8 cellular contexts compared by ENCODE assay signal in the genomic region with DNA sequence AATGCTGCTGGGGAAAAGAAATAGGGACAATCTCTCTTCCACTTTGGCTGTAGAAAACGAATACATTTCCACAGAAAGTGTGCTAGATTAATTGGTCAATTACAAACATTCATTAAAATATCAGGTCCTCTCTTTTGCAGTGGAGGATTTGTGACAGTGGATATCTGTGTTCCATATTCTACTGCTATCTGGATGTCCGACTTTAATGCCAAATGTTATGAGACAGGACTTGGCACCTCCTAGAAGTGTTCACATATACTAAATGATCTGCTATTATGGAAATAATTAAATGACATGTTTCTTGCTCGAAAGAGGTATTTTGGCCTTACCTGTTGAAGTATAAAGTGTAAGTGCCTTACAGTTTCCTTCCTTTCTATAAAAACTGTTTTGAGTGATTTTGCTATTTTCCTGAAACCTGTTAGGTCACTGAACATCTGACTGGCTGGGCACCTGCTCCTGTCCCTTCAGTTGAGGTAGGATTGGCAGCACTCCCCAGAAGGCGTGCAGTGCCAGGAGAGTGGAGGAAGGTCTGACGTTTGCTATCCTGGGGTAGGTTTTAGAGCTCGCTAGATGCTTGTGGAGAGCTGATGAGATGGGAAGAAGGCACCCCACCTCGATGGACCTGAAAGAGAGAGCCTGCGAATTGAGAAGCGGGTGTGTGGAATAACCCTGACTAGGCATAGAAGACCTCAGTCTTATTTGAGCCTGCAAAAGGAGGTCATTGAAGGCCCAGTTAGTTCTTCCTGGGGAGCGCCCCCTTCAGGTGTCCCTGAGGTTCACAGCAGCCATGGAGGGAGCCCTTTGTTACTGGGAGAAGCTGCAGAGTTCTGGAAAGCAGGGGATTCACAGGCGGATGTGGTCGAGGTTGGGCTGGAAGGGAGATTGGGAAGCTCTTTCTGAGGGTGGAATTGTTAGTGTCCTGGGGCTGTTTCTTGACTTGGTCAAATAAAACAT.
DNase-seq lines count a peak whose midpoint lies in the region; ATAC-seq and TF ChIP-seq lines count a peak whose summit lies in the region.

No MANE protein-coding gene starts in this region.

- WGBS in mesodermal cell (ENCODE audit: insufficient coverage in 2 of 2), 2 experiments = 61 to 73% methylated on average over 9 of the region's 12 CpGs

- H2AFZ ChIP-seq in MM.1S (ENCODE audit: low read length) = peak overlapping the region; percentile 89

- no peaks in the 10 kb centered on the region for H3K27me3 ChIP-seq in MM.1S (replicated peaks; ENCODE audit: insufficient read depth, low read length)

- peaks cover 3% of the 10 kb centered on the region; the same call in 1 of the 2 replicates for H3K79me2 ChIP-seq in MM.1S (ENCODE audit: low read length)

- no peak overlapping the region for H3K27ac ChIP-seq in MM.1S (ENCODE audit: low read length)
- peak overlapping the region; percentile 99 for H3K27ac ChIP-seq in mesodermal cell (ENCODE audit: low read depth, low read length, severe bottlenecking)

- H3K4me2 ChIP-seq in MM.1S (ENCODE audit: low read depth, low read length) = peak overlapping the region; percentile 63

- H3K4me1 ChIP-seq in MM.1S (ENCODE audit: low read length) = no peaks in the 10 kb centered on the region
- peaks cover 10% of the 10 kb centered on the region for H3K4me1 ChIP-seq in mesodermal cell (ENCODE audit: control insufficient read depth, insufficient read depth, low read length, poor library complexity, severe bottlenecking)

- peak; percentile 13 for DNase-seq in EL
- no peak for DNase-seq in MM.1S
- DNase-seq in cerebellar cortex (ENCODE audit: low spot score) = peak; percentile 80

- peak; percentile 25; the same call in 1 of the 2 replicates for TF ChIP-seq CTCF in MM.1S (IDR thresholded peaks at IDR 0.05; ENCODE audit: low read length)

- peak overlapping the region; percentile 80 for H3K9ac ChIP-seq in MM.1S (ENCODE audit: low read length)

- H3K36me3 ChIP-seq in MM.1S (replicated peaks; ENCODE audit: insufficient read depth, low read length) (no peaks in the 10 kb centered on the region), mesodermal cell (ENCODE audit: control insufficient read depth, insufficient read depth, low read length) (peaks cover 41% of the 10 kb centered on the region)

- H3K4me3 ChIP-seq in MM.1S (ENCODE audit: low read length) = peak overlapping the region; percentile 76
- peak overlapping the region; percentile 80 for H3K4me3 ChIP-seq in mesodermal cell (ENCODE audit: extremely low read depth, insufficient read depth, low read length, poor library complexity, severe bottlenecking)

- no peak for ATAC-seq in HG03521 (IDR thresholded peaks at IDR 0.05; ENCODE audit: unreplicated experiment)
- no peak for ATAC-seq in HG03097 (IDR thresholded peaks at IDR 0.05; ENCODE audit: low FRiP score, unreplicated experiment)
- ATAC-seq in HG03457 (IDR thresholded peaks at IDR 0.05; ENCODE audit: unreplicated experiment) = no peak
- ATAC-seq in GM21529 (IDR thresholded peaks at IDR 0.05; ENCODE audit: unreplicated experiment) = no peak

- no peaks in the 10 kb centered on the region for H3F3A ChIP-seq in MM.1S (ENCODE audit: insufficient read depth, low read length)

- H3K9me3 ChIP-seq in MM.1S (replicated peaks; ENCODE audit: insufficient read depth, low read length) = no peaks in the 10 kb centered on the region
- H3K9me3 ChIP-seq in mesodermal cell (ENCODE audit: control insufficient read depth, low read length) = no peaks in the 10 kb centered on the region

- H3K9me2 ChIP-seq in MM.1S (replicated peaks; ENCODE audit: insufficient read depth, low read length) = no peaks in the 10 kb centered on the region

- no peaks in the 10 kb centered on the region for H4K20me1 ChIP-seq in MM.1S (ENCODE audit: insufficient read depth, low read length)
